Comparison of ENCODE assay signal across 8 cellular contexts in genomic region chr9:127578952-127579853, GRCh38. TPM values are rescaled to one million over a fixed set of nuclear protein-coding genes. Genes with fewer than 3 reads are reported as not detected.
A peak's percentile ranks its signal among the peaks of the same experiment; 100 is the strongest.
DNase-seq lines count a peak whose midpoint lies in the region; ATAC-seq lines count a peak whose summit lies in the region.

No MANE protein-coding gene starts in this region.

- H3K27me3 ChIP-seq in ectodermal cell (ENCODE audit: control insufficient read depth, insufficient read depth, low read length, poor library complexity, severe bottlenecking) (no peaks in the 10 kb centered on the region), mesenchymal stem cell (ENCODE audit: control insufficient read depth in 1 of 2, insufficient read depth in 1 of 2, low read length in 2 of 2) (no peaks in the 10 kb centered on the region)

- H3K4ac ChIP-seq in mesenchymal stem cell (ENCODE audit: low read depth in 1 of 2, low read length in 2 of 2) = peak overlapping the region; percentile 85 to 88

- no peaks in the 10 kb centered on the region for H3K36me3 ChIP-seq in ectodermal cell (ENCODE audit: control insufficient read depth, insufficient read depth, low read length)
- H3K36me3 ChIP-seq in mesenchymal stem cell (ENCODE audit: control insufficient read depth in 1 of 2, insufficient read depth in 2 of 2, low read depth in 1 of 2, low read length in 2 of 2) = peaks cover 0 to 6% of the 10 kb centered on the region in 2 experiments

- DNase-seq in ACHN = peak; percentile 96
- peak; percentile 98 for DNase-seq in HCEC 1CT
- peak; percentile 92 for DNase-seq in NCI-H748 (lab: John Stamatoyannopoulos, UW; ENCODE audit: unreplicated experiment)
- DNase-seq in activated CD8-positive, alpha-beta memory T cell treated with anti-CD3 and anti-CD28 coated beads for 4 hours (ENCODE audit: low read depth in 2 of 2) = peak; percentile 61 to 65
- DNase-seq in mesenchymal stem cell = peak; percentile 98
- DNase-seq in stimulated activated CD4-positive, alpha-beta T cell treated with anti-CD3 and anti-CD28 coated beads, TNF-alpha, amount 100 ng/mL, for 1 hour (ENCODE audit: low read depth in 3 of 3, low spot score in 1 of 3) = peak; percentile 35 to 56 (median 46)

- H3K27ac ChIP-seq in ectodermal cell (ENCODE audit: insufficient read depth, low read depth, low read length, poor library complexity, severe bottlenecking) (peak overlapping the region; percentile 30), mesenchymal stem cell (ENCODE audit: low read length, poor library complexity, severe bottlenecking) (peak overlapping the region; percentile 97)

- peak overlapping the region in 1 of 2 experiments; percentile 50 for H3K14ac ChIP-seq in mesenchymal stem cell (ENCODE audit: low read length in 2 of 2)

- in situ Hi-C loops in ACHN (cut with HindIII; ENCODE audit: low pct_ligation_motif_present, low pct_unique_long_range_greater_than_20kb, low sequenced_read_pairs) = no loop called here

- peak overlapping the region; percentile 82 for H2BK5ac ChIP-seq in mesenchymal stem cell (ENCODE audit: low read depth, low read length, poor library complexity, severe bottlenecking)

- H3K4me1 ChIP-seq in ectodermal cell (ENCODE audit: control insufficient read depth, insufficient read depth, low read length) (peaks cover 13% of the 10 kb centered on the region), mesenchymal stem cell (ENCODE audit: control insufficient read depth, insufficient read depth, low read depth, low read length) (peaks cover 30% of the 10 kb centered on the region)

- peak overlapping the region; percentile 94 for H3K9ac ChIP-seq in mesenchymal stem cell (ENCODE audit: low read length)

- no peak for ATAC-seq in HG03378 (IDR thresholded peaks at IDR 0.05; ENCODE audit: unreplicated experiment)

- H2BK12ac ChIP-seq in mesenchymal stem cell (ENCODE audit: low read length in 2 of 2) = peak overlapping the region; percentile 87 to 99

- no peak overlapping the region for H2AFZ ChIP-seq in mesenchymal stem cell (ENCODE audit: low read depth, low read length)

- peak overlapping the region; percentile 85 for H2BK15ac ChIP-seq in mesenchymal stem cell (ENCODE audit: low read depth, poor library complexity, severe bottlenecking)

- H3K18ac ChIP-seq in mesenchymal stem cell (ENCODE audit: low read depth in 1 of 2, low read length in 2 of 2) = peak overlapping the region; percentile 96 to 97

- H4K8ac ChIP-seq in mesenchymal stem cell (ENCODE audit: low read length) = peak overlapping the region; percentile 77

- H3K4me2 ChIP-seq in mesenchymal stem cell (ENCODE audit: low read length, poor library complexity, severe bottlenecking) = peak overlapping the region; percentile 70

- peak overlapping the region; percentile 59 for H2AK5ac ChIP-seq in mesenchymal stem cell (ENCODE audit: low read length, severe bottlenecking)

- H3K4me3 ChIP-seq in ectodermal cell (ENCODE audit: insufficient read depth, low read depth, low read length) (no peak overlapping the region), mesenchymal stem cell (ENCODE audit: insufficient read depth in 1 of 2, low read depth in 1 of 2, low read length in 2 of 2) (peak overlapping the region in 1 of 2 experiments; percentile 81)

- H3K9me3 ChIP-seq in ectodermal cell (ENCODE audit: control insufficient read depth, low read length) (no peaks in the 10 kb centered on the region), mesenchymal stem cell (ENCODE audit: control insufficient read depth, low read length) (no peaks in the 10 kb centered on the region)

- peaks cover 16% of the 10 kb centered on the region for H3K79me1 ChIP-seq in mesenchymal stem cell (replicated peaks; ENCODE audit: low read length, poor library complexity, severe bottlenecking)

- peak overlapping the region; percentile 95 for H4K91ac ChIP-seq in mesenchymal stem cell (ENCODE audit: low read length)

- 39 to 42% methylated on average over 21 of the region's 21 CpGs for WGBS in ectodermal cell, 2 experiments
- whole genome bisulfite sequencing in mesenchymal stem cell = 20% methylated on average over 17 of the region's 21 CpGs

- peak overlapping the region in 1 of 2 experiments; percentile 29 for H3K23ac ChIP-seq in mesenchymal stem cell (ENCODE audit: low read length in 2 of 2)

- H2BK120ac ChIP-seq in mesenchymal stem cell (ENCODE audit: low read depth, low read length) = peak overlapping the region; percentile 65

RNA-seq across cellular contexts. Expression of gene STXBP1, which starts 32.9 kb away (rescaled TPM):
- 27.4 TPM for polyA plus RNA-seq in ectodermal cell (2013, experiment 1 of 4)
- polyA plus RNA-seq in ectodermal cell (2013, experiment 2 of 4) = 19.4 TPM
- 19.2 TPM for polyA plus RNA-seq in ectodermal cell (2013, experiment 3 of 4)
- polyA plus RNA-seq in ectodermal cell (2013, experiment 4 of 4) = 20.4 TPM
- polyA plus RNA-seq in mesenchymal stem cell (2013, experiment 1 of 2) = 41.1 TPM
- polyA plus RNA-seq in mesenchymal stem cell (2013, experiment 2 of 2) = 40.3 TPM

Comparison
In these comparisons a context has a peak if more than half of its experiments do, and no peak if none do; other contexts are left out.
1. DNase-seq: peak in every context shown above with its lines; median percentile 98 in HCEC 1CT; 98 in mesenchymal stem cell; 96 in ACHN; 92 in NCI-H748; 63 in activated CD8-positive, alpha-beta memory T cell treated with anti-CD3 and anti-CD28 coated beads for 4 hours; 46 in stimulated activated CD4-positive, alpha-beta T cell treated with anti-CD3 and anti-CD28 coated beads, TNF-alpha, amount 100 ng/mL, for 1 hour.